2 cellular contexts compared by ENCODE assay signal in genomic region chr3:140290105-140290504, GRCh38.
TF ChIP-seq lines count a peak whose summit lies in the region.

No MANE protein-coding gene starts in this region.

TF ChIP-seq in GM23338, 12 proteins besides CTCF, POLR2A, EP300 and RAD21 (continued from another document):
- TF ChIP-seq ZNF462 (CRISPR knock-in tag; IDR thresholded peaks at IDR 0.05) (no peak), ETS1 (IDR thresholded peaks at IDR 0.05) (no peak), ZNF114 (CRISPR knock-in tag; IDR thresholded peaks at IDR 0.05) (no peak), CREB1 (CRISPR knock-in tag; IDR thresholded peaks at IDR 0.05; ENCODE audit: low read depth) (no peak), NANOG (IDR thresholded peaks at IDR 0.05; ENCODE audit: borderline replicate concordance) (no peak), JUNB (IDR thresholded peaks at IDR 0.05; ENCODE audit: unreplicated experiment) (no peak), STAT1 (IDR thresholded peaks at IDR 0.05; ENCODE audit: unreplicated experiment) (no peak), REST (IDR thresholded peaks at IDR 0.05; ENCODE audit: unreplicated experiment) (no peak), ZNF331 (CRISPR knock-in tag; IDR thresholded peaks at IDR 0.05; ENCODE audit: low read depth) (no peak), POLR2AphosphoS5 (IDR thresholded peaks at IDR 0.05; ENCODE audit: low read depth) (no peak), EZH2 (IDR thresholded peaks at IDR 0.05; ENCODE audit: low read depth, unreplicated experiment) (no peak)

TF ChIP-seq in WTC11, 78 proteins besides CTCF, POLR2A, EP300 and RAD21 (continued from another document):
- no peak for TF ChIP-seq SMAD4 (CRISPR knock-in tag; IDR thresholded peaks at IDR 0.05)
